ENCODE assay signal across 1 cellular context in genomic region chr7:128627124-128627523, GRCh38. TPM values are rescaled to one million over a fixed set of nuclear protein-coding genes. Genes with fewer than 3 reads are reported as not detected.
"Had no signal": no experiment of that assay in that cellular context is flagged by ENCODE, and none has a peak within 500 bp of the region (broad histone marks: within the 10 kb centered on the region; RNA-seq: fewer than 3 reads in every experiment).

No MANE protein-coding gene starts in this region.

RNA-seq across cellular contexts. Expression of gene GARIN1A, which starts 45.0 kb away (rescaled TPM):
- polyA plus RNA-seq: naive thymus-derived CD4-positive, alpha-beta T cell had no signal
